ENCODE assay signal across 13 cellular contexts in genomic region chr16:3965781-3966582, GRCh38.
DNase-seq lines count a peak whose midpoint lies in the region; ATAC-seq and TF ChIP-seq lines count a peak whose summit lies in the region.
"Had no signal": no experiment of that assay in that cellular context is flagged by ENCODE, and none has a peak within 500 bp of the region (broad histone marks: within the 10 kb centered on the region; RNA-seq: fewer than 3 reads in every experiment).

No MANE protein-coding gene starts in this region.

- peaks cover 9% of the 10 kb centered on the region for H3K27me3 Mint-ChIP-seq in IgD-negative memory B cell
- H3K27me3 Mint-ChIP-seq in central memory CD8-positive, alpha-beta T cell: no peaks in the 10 kb centered on the region

- TF ChIP-seq POLR2A in vagina (IDR thresholded peaks at IDR 0.05): no peak

- peak overlapping the region in 2 of 3 donors; percentile 50 to 53 for H3K27ac Mint-ChIP-seq in IgD-negative memory B cell
- peak overlapping the region; percentile 49 for H3K27ac Mint-ChIP-seq in central memory CD8-positive, alpha-beta T cell (ENCODE audit: low read depth)
- H3K27ac Mint-ChIP-seq: B cell; CD4-positive, alpha-beta T cell had no signal

- intact Hi-C loops in lower lobe of right lung (cut with DNase I): no loop called here
- intact Hi-C loops in vagina (cut with DNase I): no loop called here

- ATAC-seq in central memory CD8-positive, alpha-beta T cell (replicated peaks; ENCODE audit: extremely low read depth, poor library complexity, severe bottlenecking): no peak
- no peak for ATAC-seq in lower lobe of right lung
- ATAC-seq in HG02763 (IDR thresholded peaks at IDR 0.05; ENCODE audit: unreplicated experiment): no peak
- ATAC-seq: HCT116 had no signal

- TF ChIP-seq CTCF in lower lobe of right lung (IDR thresholded peaks at IDR 0.05) (no peak), vagina (IDR thresholded peaks at IDR 0.05) (no peak)

- no peak for DNase-seq in central memory CD8-positive, alpha-beta T cell (ENCODE audit: low spot score in 2 of 2)
- DNase-seq in lower lobe of right lung: peak; percentile 46
- DNase-seq in vagina (ENCODE audit: extremely low spot score in 2 of 2): peak in 1 of 2 donors; percentile 83
- DNase-seq in DMS153 (lab: John Stamatoyannopoulos, UW): no peak
- no peak for DNase-seq in NCI-H2227 treated with DMSO at 0.1 percent for 48 hours (lab: John Stamatoyannopoulos, UW)
- DNase-seq: C1 segment of cervical spinal cord; CD4-positive, alpha-beta T cell; DND-41; GDM1 had no signal

- H3K36me3 ChIP-seq in lower lobe of right lung (peaks cover 22% of the 10 kb centered on the region), vagina (peaks cover 0 to 8% of the 10 kb centered on the region in 2 donors)

- no peak overlapping the region for H3K27ac ChIP-seq in lower lobe of right lung
- peak overlapping the region; percentile 79 for H3K27ac ChIP-seq in vagina

- H3K4me3 Mint-ChIP-seq in IgD-negative memory B cell: peak overlapping the region in 1 of 4 donors; percentile 63
- H3K4me3 Mint-ChIP-seq in central memory CD8-positive, alpha-beta T cell: no peak overlapping the region
- H3K4me3 Mint-ChIP-seq: B cell; CD4-positive, alpha-beta T cell had no signal

- H3K9me3 ChIP-seq in lower lobe of right lung: no peaks in the 10 kb centered on the region
- no peaks in the 10 kb centered on the region for H3K9me3 ChIP-seq in vagina

- no peaks in the 10 kb centered on the region for H3K27me3 ChIP-seq in lower lobe of right lung (ENCODE audit: low read depth)
- no peaks in the 10 kb centered on the region for H3K27me3 ChIP-seq in vagina

- peaks cover 22% of the 10 kb centered on the region for H3K4me1 ChIP-seq in lower lobe of right lung
- peaks cover 10% of the 10 kb centered on the region for H3K4me1 ChIP-seq in vagina

- H3K9me3 Mint-ChIP-seq in IgD-negative memory B cell: peaks cover 0 to 2% (median 0%) of the 10 kb centered on the region in 3 donors
- H3K9me3 Mint-ChIP-seq in central memory CD8-positive, alpha-beta T cell: no peaks in the 10 kb centered on the region

- H3K4me3 ChIP-seq in lower lobe of right lung (no peak overlapping the region), vagina (no peak overlapping the region)

- H3K36me3 Mint-ChIP-seq in IgD-negative memory B cell: peaks cover 3% of the 10 kb centered on the region
- H3K36me3 Mint-ChIP-seq in central memory CD8-positive, alpha-beta T cell (ENCODE audit: insufficient read depth): peaks cover 13% of the 10 kb centered on the region

- peaks cover 9 to 10% (median 9%) of the 10 kb centered on the region in 3 donors for H3K4me1 Mint-ChIP-seq in IgD-negative memory B cell
- H3K4me1 Mint-ChIP-seq in central memory CD8-positive, alpha-beta T cell: peaks cover 15% of the 10 kb centered on the region
